Comparison of ENCODE assay signal across 32 cellular contexts in genomic region chr22:25176799-25177198, GRCh38. TPM values are rescaled to one million over a fixed set of nuclear protein-coding genes. Genes with fewer than 3 reads are reported as not detected.
"Had no signal": no experiment of that assay in that cellular context is flagged by ENCODE, and none has a peak within 500 bp of the region (broad histone marks: within the 10 kb centered on the region; RNA-seq: fewer than 3 reads in every experiment).

No MANE protein-coding gene starts in this region.

- H3K4me3 ChIP-seq: dorsolateral prefrontal cortex, esophagus muscularis mucosa, heart right ventricle, lower lobe of right lung, mucosa of descending colon, pancreas, smooth muscle cell, tibial nerve, upper lobe of left lung, vagina had no signal

- DNase-seq: cerebellar nuclear complex; dorsolateral prefrontal cortex; effector CD4-positive, alpha-beta T cell; foreskin melanocyte; glutamatergic neuron; heart right ventricle; hippocampal formation; islet precursor cell; left ventricle myocardium superior; lower lobe of right lung; mucosa of descending colon; naive B cell; pancreas; stimulated activated CD4-positive, alpha-beta T cell treated with anti-CD3 and anti-CD28 coated beads, Interleukin-12 subunit alpha, Interleukin-12 subunit beta, amount 100 ng/mL, for 4 hours; stimulated activated CD4-positive, alpha-beta T cell treated with anti-CD3 and anti-CD28 coated beads, Interleukin-1b, Interleukin-23, amount 100 ng/mL, for 48 hours; stimulated activated CD4-positive, alpha-beta T cell treated with anti-CD3 and anti-CD28 coated beads, Interleukin-4, amount 100 ng/mL, for 1 hour; stimulated activated CD8-positive, alpha-beta memory T cell treated with anti-CD3 and anti-CD28 coated beads, Interleukin-4, amount 100 ng/mL, for 48 hours; stimulated activated naive CD4-positive, alpha-beta T cell; stimulated activated naive CD8-positive, alpha-beta T cell treated with anti-CD3 and anti-CD28 coated beads, Interleukin-15, amount 100 ng/mL, for 72 hours had no signal

- H3K9me3 ChIP-seq: lower lobe of right lung, mucosa of descending colon, neutrophil, pancreas, vagina had no signal

- ATAC-seq: lower lobe of right lung; mucosa of descending colon; natural killer cell treated with Interleukin-12 subunit alpha and Interleukin-12 subunit beta and Interleukin-15 and Interleukin-18, amount 100 ng/mL, for 72 hours; pancreas; sciatic nerve; stimulated activated naive CD8-positive, alpha-beta T cell treated with anti-CD3 and anti-CD28 coated beads, Interleukin-15, amount 100 ng/mL, for 72 hours had no signal

- H3K27me3 Mint-ChIP-seq: natural killer cell treated with Interleukin-12 subunit alpha and Interleukin-12 subunit beta and Interleukin-15 and Interleukin-18, amount 100 ng/mL, for 72 hours; stimulated activated naive CD8-positive, alpha-beta T cell treated with anti-CD3 and anti-CD28 coated beads, Interleukin-15, amount 100 ng/mL, for 72 hours had no signal

- H3K4me3 Mint-ChIP-seq: memory B cell; naive B cell; natural killer cell treated with Interleukin-12 subunit alpha and Interleukin-12 subunit beta and Interleukin-15 and Interleukin-18, amount 100 ng/mL, for 72 hours; neural crest cell; stimulated activated naive CD8-positive, alpha-beta T cell treated with anti-CD3 and anti-CD28 coated beads, Interleukin-15, amount 100 ng/mL, for 72 hours had no signal

- FAIRE-seq: pancreas had no signal

- H3K36me3 ChIP-seq: neutrophil had no signal

- H3K4me1 Mint-ChIP-seq: memory B cell, naive B cell, neural crest cell had no signal

- H3K27me3 ChIP-seq: dorsolateral prefrontal cortex, esophagus muscularis mucosa, heart right ventricle, neutrophil, pancreas, tibial nerve, upper lobe of left lung, vagina had no signal

- H3K4me2 ChIP-seq: smooth muscle cell had no signal

- H3K4me1 ChIP-seq: esophagus muscularis mucosa, lower lobe of right lung, pancreas, tibial nerve, upper lobe of left lung, vagina had no signal

- H3K27ac ChIP-seq: dorsolateral prefrontal cortex, esophagus muscularis mucosa, heart right ventricle, lower lobe of right lung, neutrophil, pancreas, tibial nerve, upper lobe of left lung, vagina had no signal

- H3K27ac Mint-ChIP-seq: memory B cell; naive B cell; natural killer cell treated with Interleukin-12 subunit alpha and Interleukin-12 subunit beta and Interleukin-15 and Interleukin-18, amount 100 ng/mL, for 72 hours had no signal

RNA-seq across cellular contexts. Expression of gene CRYBB3, which starts 22.9 kb away (rescaled TPM):
- total RNA-seq: esophagus muscularis mucosa, left ventricle myocardium superior, neural crest cell, omental fat pad, posterior vena cava, sciatic nerve, smooth muscle cell, temporal lobe, tibial nerve, vagina had no signal
- polyA plus RNA-seq: smooth muscle cell had no signal

RNA-seq across cellular contexts. Expression of gene CRYBB2, which starts 42.6 kb away (rescaled TPM):
- total RNA-seq: heart right ventricle; left ventricle myocardium superior; lower lobe of right lung; natural killer cell treated with Interleukin-12 subunit alpha and Interleukin-12 subunit beta and Interleukin-15 and Interleukin-18, amount 100 ng/mL, for 72 hours; neural crest cell; omental fat pad; posterior vena cava; sciatic nerve; smooth muscle cell; tibial nerve; vagina had no signal
- polyA plus RNA-seq: smooth muscle cell had no signal
